ENCODE assay signal across 8 cellular contexts in genomic region chr20:47727170-47727880, GRCh38. TPM values are rescaled to one million over a fixed set of nuclear protein-coding genes. Genes with fewer than 3 reads are reported as not detected.
DNase-seq lines count a peak whose midpoint lies in the region; ATAC-seq and TF ChIP-seq lines count a peak whose summit lies in the region.

No MANE protein-coding gene starts in this region.

- DNase-seq in GF-D8 (lab: John Stamatoyannopoulos, UW) (peak; percentile 100), SKM-1 (lab: John Stamatoyannopoulos, UW; ENCODE audit: unreplicated experiment) (peak; percentile 100), superior temporal gyrus (ENCODE audit: extremely low spot score) (peak; percentile 24), HEK293T (ENCODE audit: extremely low spot score) (no peak), SHP77 treated with DMSO at 0.1 percent for 48 hours (lab: John Stamatoyannopoulos, UW) (no peak)
- DNase-seq in activated naive CD4-positive, alpha-beta T cell treated with Interleukin-2 at 50 U/mL for 16 hours = peak; percentile 66
- DNase-seq in naive thymus-derived CD8-positive, alpha-beta T cell = peak; percentile 22 to 91 (median 74)

- peak; percentile 68 for ATAC-seq in HG02623 (IDR thresholded peaks at IDR 0.05; ENCODE audit: unreplicated experiment)
- ATAC-seq in naive thymus-derived CD8-positive, alpha-beta T cell = peak; percentile 92 to 94

- H3K9me3 Mint-ChIP-seq in naive thymus-derived CD8-positive, alpha-beta T cell = no peaks in the 10 kb centered on the region

- H3K27ac Mint-ChIP-seq in naive thymus-derived CD8-positive, alpha-beta T cell = peak overlapping the region; percentile 94 to 100 (median 97)

- POLR2A ChIA-PET in naive thymus-derived CD8-positive, alpha-beta T cell (lab: Charles Lee) = interaction anchor here (0.8 to 1.0 kb wide), 3 partner anchors 14 to 893 kb away, joined by 3 to 7 read pairs (median 3); no protein-coding TSS in a partner anchor
- POLR2A ChIA-PET in HEK293T (lab: Yijun Ruan, JAX) = no interaction called here

- H3K4me3 Mint-ChIP-seq in naive thymus-derived CD8-positive, alpha-beta T cell = peak overlapping the region; percentile 74 to 94 (median 84)

- no peaks in the 10 kb centered on the region for H3K36me3 Mint-ChIP-seq in naive thymus-derived CD8-positive, alpha-beta T cell

- CTCF ChIA-PET in HEK293T (lab: Yijun Ruan, JAX) = no interaction called here

- no peaks in the 10 kb centered on the region for H3K27me3 Mint-ChIP-seq in naive thymus-derived CD8-positive, alpha-beta T cell

- peaks cover 21 to 62% (median 45%) of the 10 kb centered on the region in 4 donors for H3K4me1 Mint-ChIP-seq in naive thymus-derived CD8-positive, alpha-beta T cell

TF ChIP-seq in HEK293T, 16 proteins besides CTCF, POLR2A, EP300 and RAD21:
- no peak for TF ChIP-seq L3MBTL2 (conservative IDR thresholded peaks at IDR 0.05)
- TF ChIP-seq PKNOX1 (IDR thresholded peaks at IDR 0.05) = no peak
- no peak for TF ChIP-seq HDGF (IDR thresholded peaks at IDR 0.05; ENCODE audit: borderline replicate concordance)
- TF ChIP-seq FOXA1 (IDR thresholded peaks at IDR 0.05) = no peak
- TF ChIP-seq TARDBP (IDR thresholded peaks at IDR 0.05) = no peak
- no peak for TF ChIP-seq CTBP1 (IDR thresholded peaks at IDR 0.05; ENCODE audit: borderline replicate concordance)

RNA-seq across cellular contexts. Expression of gene SULF2, which starts 58.0 kb away (rescaled TPM):
- under 1 TPM in 1 of 2 experiments, not detected in 1; 0.65 TPM for total RNA-seq in naive thymus-derived CD8-positive, alpha-beta T cell
- polyA plus RNA-seq in naive thymus-derived CD8-positive, alpha-beta T cell = 1 to 10 TPM in 1 of 3 donors, not detected in 2; 1.4 TPM

Comparison
In these comparisons a context has a peak if more than half of its experiments do, and no peak if none do; other contexts are left out.
1. DNase-seq: peak in GF-D8 (single experiment), SKM-1 (single experiment), activated naive CD4-positive, alpha-beta T cell treated with Interleukin-2 at 50 U/mL for 16 hours (single experiment), naive thymus-derived CD8-positive, alpha-beta T cell (10 of 10) and superior temporal gyrus (single experiment); none in HEK293T (single experiment) and SHP77 treated with DMSO at 0.1 percent for 48 hours (single experiment).